21 cellular contexts compared by ENCODE assay signal in the genomic region with DNA sequence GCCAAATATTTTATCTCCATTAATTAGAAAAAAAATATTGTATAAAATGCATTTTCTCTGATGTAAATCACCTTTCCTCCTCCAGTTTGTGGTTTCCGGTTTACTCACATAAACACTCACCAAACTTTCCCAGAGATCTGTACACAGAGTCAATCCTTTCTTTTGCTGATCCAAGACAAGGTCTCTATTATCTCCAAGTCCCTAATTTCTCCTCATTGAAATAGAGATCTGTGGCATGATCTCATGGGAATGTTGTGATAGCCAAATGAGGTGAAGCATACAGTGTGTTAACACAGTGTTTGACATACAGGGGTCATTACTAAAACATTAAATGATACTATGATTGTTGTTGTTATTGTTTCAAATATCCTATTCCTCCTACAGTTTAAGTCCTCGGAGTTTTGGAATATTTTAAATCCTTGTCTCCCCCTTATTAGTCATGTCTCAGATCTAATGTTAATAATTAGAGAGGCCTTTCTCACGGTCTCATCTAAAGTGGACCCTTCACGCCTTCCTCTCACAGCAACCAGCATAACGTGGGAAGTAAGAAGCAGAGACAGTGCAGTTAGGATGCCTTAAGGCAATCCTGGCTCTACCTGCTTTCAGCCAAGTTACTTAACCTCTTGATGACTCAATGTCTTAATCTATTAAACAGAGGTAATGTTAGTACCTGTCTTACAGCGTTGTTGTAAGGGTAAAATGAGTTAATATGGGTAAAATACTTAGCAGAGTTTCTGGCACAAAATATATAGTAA.
"Had no signal": no experiment of that assay in that cellular context is flagged by ENCODE, and none has a peak within 500 bp of the region (broad histone marks: within the 10 kb centered on the region; RNA-seq: fewer than 3 reads in every experiment).

No MANE protein-coding gene starts in this region.

- H3K36me3 Mint-ChIP-seq: activated CD4-positive, alpha-beta memory T cell treated with anti-CD3 and anti-CD28 coated beads for 36 hours; activated naive CD8-positive, alpha-beta T cell treated with anti-CD3 and anti-CD28 coated beads, Interleukin-2, amount 10 ng/mL, durations not matched to agents 7 days and 5 days; WTC11 had no signal

- ATAC-seq: activated T-cell treated with anti-CD3 and anti-CD28 coated beads, Interleukin-2, amount 50 U/mL, for 72 hours; foreskin keratinocyte; mucosa of descending colon; right lobe of liver; WTC11 had no signal

- H3K27ac Mint-ChIP-seq: activated CD4-positive, alpha-beta memory T cell treated with anti-CD3 and anti-CD28 coated beads for 36 hours; activated naive CD4-positive, alpha-beta T cell treated with anti-CD3 and anti-CD28 coated beads for 36 hours; activated naive CD8-positive, alpha-beta T cell treated with anti-CD3 and anti-CD28 coated beads, Interleukin-2, amount 10 ng/mL, durations not matched to agents 7 days and 5 days; activated T-cell treated with anti-CD3 and anti-CD28 coated beads, Interleukin-2, amount 50 U/mL, for 72 hours; stimulated activated naive CD8-positive, alpha-beta T cell treated with anti-CD3 and anti-CD28 coated beads, Interleukin-15, Interleukin-2, amounts not matched to agents 100 ng/mL and 50 ng/mL, for 24 hours; WTC11 had no signal

- H3K4me1 Mint-ChIP-seq: activated naive CD8-positive, alpha-beta T cell treated with anti-CD3 and anti-CD28 coated beads, Interleukin-2, amount 10 ng/mL, durations not matched to agents 7 days and 5 days; WTC11 had no signal

- H3K27me3 Mint-ChIP-seq: activated CD4-positive, alpha-beta memory T cell treated with anti-CD3 and anti-CD28 coated beads for 36 hours; activated naive CD8-positive, alpha-beta T cell treated with anti-CD3 and anti-CD28 coated beads, Interleukin-2, amount 10 ng/mL, durations not matched to agents 7 days and 5 days; stimulated activated naive CD8-positive, alpha-beta T cell treated with anti-CD3 and anti-CD28 coated beads, Interleukin-15, Interleukin-2, amounts not matched to agents 100 ng/mL and 50 ng/mL, for 24 hours had no signal

- H3K4me3 Mint-ChIP-seq: activated CD4-positive, alpha-beta memory T cell treated with anti-CD3 and anti-CD28 coated beads for 36 hours; activated naive CD4-positive, alpha-beta T cell treated with anti-CD3 and anti-CD28 coated beads for 36 hours; activated naive CD8-positive, alpha-beta T cell treated with anti-CD3 and anti-CD28 coated beads, Interleukin-2, amount 10 ng/mL, durations not matched to agents 7 days and 5 days; activated T-cell treated with anti-CD3 and anti-CD28 coated beads, Interleukin-2, amount 50 U/mL, for 72 hours; stimulated activated naive CD8-positive, alpha-beta T cell treated with anti-CD3 and anti-CD28 coated beads, Interleukin-15, Interleukin-2, amounts not matched to agents 100 ng/mL and 50 ng/mL, for 24 hours; WTC11 had no signal

- H3K9me3 ChIP-seq: mucosa of descending colon, right lobe of liver, tibial artery had no signal

- H3K36me3 ChIP-seq: right lobe of liver, tibial artery had no signal

- H3K27ac ChIP-seq: coronary artery, foreskin keratinocyte, right lobe of liver, skin epidermis, tibial artery had no signal

- H3K4me1 ChIP-seq: foreskin keratinocyte had no signal

- DNase-seq: activated CD4-positive, alpha-beta memory T cell treated with anti-CD3 and anti-CD28 coated beads for 36 hours; activated CD4-positive, alpha-beta T cell treated with anti-CD3 and anti-CD28 coated beads for 48 hours; activated effector memory CD4-positive, alpha-beta T cell treated with Interleukin-2 at 50 U/mL for 16 hours; activated naive CD4-positive, alpha-beta T cell treated with anti-CD3 and anti-CD28 coated beads for 36 hours; activated naive CD8-positive, alpha-beta T cell treated with anti-CD3 and anti-CD28 coated beads, Interleukin-2, amount 10 ng/mL, durations not matched to agents 7 days and 5 days; activated T-cell treated with anti-CD3 and anti-CD28 coated beads, Interleukin-2, amount 50 U/mL, for 72 hours; amniotic stem cell; cerebellar nuclear complex; mesendoderm; mucosa of descending colon; nucleus accumbens; right lobe of liver; stimulated activated CD4-positive, alpha-beta T cell treated with anti-CD3 and anti-CD28 coated beads, Interleukin-1b, Interleukin-23, amount 100 ng/mL, for 48 hours; substantia nigra; T-helper 9 cell; tibial artery had no signal

- H3K9me3 Mint-ChIP-seq: activated CD4-positive, alpha-beta memory T cell treated with anti-CD3 and anti-CD28 coated beads for 36 hours; activated naive CD4-positive, alpha-beta T cell treated with anti-CD3 and anti-CD28 coated beads for 36 hours; activated naive CD8-positive, alpha-beta T cell treated with anti-CD3 and anti-CD28 coated beads, Interleukin-2, amount 10 ng/mL, durations not matched to agents 7 days and 5 days had no signal

- H3K4me3 ChIP-seq: coronary artery, mucosa of descending colon, right lobe of liver, skin epidermis, tibial artery had no signal

- H3K27me3 ChIP-seq: foreskin keratinocyte, right lobe of liver, tibial artery had no signal
